In genomic region chr2:194883711-194884110, GRCh38 we compare ENCODE assay signal across 17 cellular contexts.
DNase-seq lines count a peak whose midpoint lies in the region; ATAC-seq and TF ChIP-seq lines count a peak whose summit lies in the region.
"Had no signal": no experiment of that assay in that cellular context is flagged by ENCODE, and none has a peak within 500 bp of the region (broad histone marks: within the 10 kb centered on the region; RNA-seq: fewer than 3 reads in every experiment).

No MANE protein-coding gene starts in this region.

- H3K79me2 ChIP-seq in neural progenitor cell (ENCODE audit: low read depth) = no peaks in the 10 kb centered on the region

- H4K20me1 ChIP-seq in neural progenitor cell (ENCODE audit: low read depth) = no peaks in the 10 kb centered on the region

- no peaks in the 10 kb centered on the region for H3K36me3 ChIP-seq in neural progenitor cell
- H3K36me3 ChIP-seq: SJSA1 had no signal

- no peak overlapping the region for H3K27ac ChIP-seq in neural progenitor cell
- H3K27ac ChIP-seq: SJSA1 had no signal

- no peaks in the 10 kb centered on the region for H3K9me3 ChIP-seq in neural progenitor cell (ENCODE audit: low read depth)
- H3K9me3 ChIP-seq: SJSA1 had no signal

- no peak overlapping the region for H3K4me2 ChIP-seq in neural progenitor cell

- no peaks in the 10 kb centered on the region for H3K27me3 Mint-ChIP-seq in nephron (ENCODE audit: low read depth)
- no peaks in the 10 kb centered on the region for H3K27me3 Mint-ChIP-seq in neural progenitor cell (ENCODE audit: insufficient read depth, low read depth)
- H3K27me3 Mint-ChIP-seq in glutamatergic neuron (ENCODE audit: unreplicated experiment) = no peaks in the 10 kb centered on the region
- H3K27me3 Mint-ChIP-seq: CD4-positive, CD25-positive, alpha-beta regulatory T cell had no signal

- H3K4me1 Mint-ChIP-seq in nephron = peaks cover 20% of the 10 kb centered on the region
- peaks cover 10% of the 10 kb centered on the region for H3K4me1 Mint-ChIP-seq in neural progenitor cell
- peaks cover 10% of the 10 kb centered on the region for H3K4me1 Mint-ChIP-seq in glutamatergic neuron (ENCODE audit: low read depth, unreplicated experiment)
- H3K4me1 Mint-ChIP-seq: CD4-positive, CD25-positive, alpha-beta regulatory T cell had no signal

- TF ChIP-seq CTCF in nephron (IDR thresholded peaks at IDR 0.05; ENCODE audit: unreplicated experiment in 3 of 3) (no peak), neural progenitor cell (IDR thresholded peaks at IDR 0.05) (no peak), glutamatergic neuron (IDR thresholded peaks at IDR 0.05; ENCODE audit: partially characterized antibody, unreplicated experiment) (no peak)

- no peaks in the 10 kb centered on the region for H3K4me1 ChIP-seq in neural progenitor cell
- H3K4me1 ChIP-seq: SJSA1 had no signal

- H3K9me3 Mint-ChIP-seq in nephron (no peaks in the 10 kb centered on the region), neural progenitor cell (no peaks in the 10 kb centered on the region), glutamatergic neuron (ENCODE audit: unreplicated experiment) (no peaks in the 10 kb centered on the region)

- no peak overlapping the region for H2AFZ ChIP-seq in neural progenitor cell (replicated peaks)

- no peaks in the 10 kb centered on the region for H3F3A ChIP-seq in neural progenitor cell (ENCODE audit: low read depth)

- H3K4me3 ChIP-seq in neural progenitor cell = no peak overlapping the region
- H3K4me3 ChIP-seq: SJSA1 had no signal

- H3K36me3 Mint-ChIP-seq in nephron (ENCODE audit: low read depth) (no peaks in the 10 kb centered on the region), neural progenitor cell (no peaks in the 10 kb centered on the region), glutamatergic neuron (ENCODE audit: unreplicated experiment) (no peaks in the 10 kb centered on the region)
- H3K36me3 Mint-ChIP-seq: CD4-positive, CD25-positive, alpha-beta regulatory T cell had no signal

- ATAC-seq in GM18861 (IDR thresholded peaks at IDR 0.05; ENCODE audit: unreplicated experiment) = no peak
- ATAC-seq: HCT116, Panc1 had no signal

- DNase-seq in DMS 273 treated with DMSO at 0.1 percent for 48 hours (lab: John Stamatoyannopoulos, UW) (peak; percentile 74), LHCN-M2 (ENCODE audit: low read depth) (peak; percentile 83), NCI-H446 treated with DMSO at 0.1 percent for 48 hours (lab: John Stamatoyannopoulos, UW) (peak; percentile 68), neural progenitor cell (ENCODE audit: low spot score) (no peak), glutamatergic neuron (no peak)
- DNase-seq: CD4-positive, CD25-positive, alpha-beta regulatory T cell; KG1; MV-4-11; NCI-H1105 treated with DMSO at 0.1 percent for 48 hours; NCI-H2081 treated with DMSO at 0.1 percent for 48 hours; NCI-H226; NCI-H526 treated with DMSO at 0.1 percent for 48 hours had no signal

- no peaks in the 10 kb centered on the region for H3K27me3 ChIP-seq in neural progenitor cell
- H3K27me3 ChIP-seq: SJSA1 had no signal

- H3K4me3 Mint-ChIP-seq in nephron (peak overlapping the region in 1 of 3 experiments; percentile 39), neural progenitor cell (no peak overlapping the region), glutamatergic neuron (ENCODE audit: unreplicated experiment) (no peak overlapping the region)
- H3K4me3 Mint-ChIP-seq: CD4-positive, CD25-positive, alpha-beta regulatory T cell had no signal

- H3K27ac Mint-ChIP-seq in nephron (peak overlapping the region in 2 of 3 experiments; percentile 45 to 84), neural progenitor cell (no peak overlapping the region), glutamatergic neuron (ENCODE audit: unreplicated experiment) (no peak overlapping the region)
- H3K27ac Mint-ChIP-seq: CD4-positive, CD25-positive, alpha-beta regulatory T cell had no signal

- H3K9ac ChIP-seq in neural progenitor cell = no peak overlapping the region

Comparison
In these comparisons a context has a peak if more than half of its experiments do, and no peak if none do; other contexts are left out.
1. DNase-seq: peak in DMS 273 treated with DMSO at 0.1 percent for 48 hours (single experiment), LHCN-M2 (single experiment) and NCI-H446 treated with DMSO at 0.1 percent for 48 hours (single experiment); none in neural progenitor cell (single experiment) and glutamatergic neuron (single experiment).
2. H3K27ac Mint-ChIP-seq: peak in nephron (2 of 3); none in neural progenitor cell (single experiment) and glutamatergic neuron (single experiment).